9 cellular contexts compared by ENCODE assay signal in genomic region chr16:54282202-54282922, GRCh38. TPM values are rescaled to one million over a fixed set of nuclear protein-coding genes. Genes with fewer than 3 reads are reported as not detected.
DNase-seq lines count a peak whose midpoint lies in the region; ATAC-seq and TF ChIP-seq lines count a peak whose summit lies in the region.
"Had no signal": no experiment of that assay in that cellular context is flagged by ENCODE, and none has a peak within 500 bp of the region (broad histone marks: within the 10 kb centered on the region; RNA-seq: fewer than 3 reads in every experiment).

No MANE protein-coding gene starts in this region.

- H3K9me3 ChIP-seq in BLaER1 treated with 17β-estradiol and CSF1 and Interleukin-3, amounts not matched to agents 10 nM and 100 nM (replicated peaks in 1 of 11): peaks cover 0 to 13% (median 9%) of the 10 kb centered on the region in 11 experiments; a peak in 9 of 22 replicates
- H3K9me3 ChIP-seq in HUES6 (ENCODE audit: control insufficient read depth, insufficient read depth, low read depth, low read length): no peaks in the 10 kb centered on the region

- ATAC-seq in GM18519 (IDR thresholded peaks at IDR 0.05; ENCODE audit: low FRiP score, unreplicated experiment): no peak

- peaks cover 31 to 41% (median 32%) of the 10 kb centered on the region in 10 experiments; a peak in 19 of 20 replicates for H3K4me1 ChIP-seq in BLaER1 treated with 17β-estradiol and CSF1 and Interleukin-3, amounts not matched to agents 10 nM and 100 nM
- peaks cover 18% of the 10 kb centered on the region for H3K4me1 ChIP-seq in HUES6 (ENCODE audit: control insufficient read depth, insufficient read depth, low read length)

- peaks cover 73 to 97% (median 87%) of the 10 kb centered on the region in 11 experiments for H3K27me3 ChIP-seq in BLaER1 treated with 17β-estradiol and CSF1 and Interleukin-3, amounts not matched to agents 10 nM and 100 nM
- peaks cover 81% of the 10 kb centered on the region for H3K27me3 ChIP-seq in HUES6 (ENCODE audit: control insufficient read depth, insufficient read depth, low read length)

- H4K20me1 ChIP-seq in BLaER1 treated with 17β-estradiol and CSF1 and Interleukin-3, amounts not matched to agents 10 nM and 100 nM: peaks cover 0 to 69% (median 53%) of the 10 kb centered on the region in 11 experiments; a peak in 19 of 22 replicates

- H3K4me2 ChIP-seq in BLaER1 treated with 17β-estradiol and CSF1 and Interleukin-3, amounts not matched to agents 10 nM and 100 nM: peak overlapping the region in 6 of 11 experiments; percentile 24 to 42 (median 36); a peak in 10 of 22 replicates

- H3K4me3 ChIP-seq in BLaER1 treated with 17β-estradiol and CSF1 and Interleukin-3, amounts not matched to agents 10 nM and 100 nM: no peak overlapping the region
- H3K4me3 ChIP-seq in HUES6 (ENCODE audit: low read depth, low read length): peak overlapping the region; percentile 65
- H3K4me3 ChIP-seq in choroid plexus epithelial cell (ENCODE audit: low read depth, low read length): no peak overlapping the region
- H3K4me3 ChIP-seq in coronary artery: no peak overlapping the region

- no peak overlapping the region for H3K9ac ChIP-seq in BLaER1 treated with 17β-estradiol and CSF1 and Interleukin-3, amounts not matched to agents 10 nM and 100 nM
- H3K9ac ChIP-seq in HUES6 (ENCODE audit: low read length): peak overlapping the region; percentile 4

- H3K27ac ChIP-seq in BLaER1 treated with 17β-estradiol and CSF1 and Interleukin-3, amounts not matched to agents 10 nM and 100 nM: no peak overlapping the region
- H3K27ac ChIP-seq in HUES6 (ENCODE audit: low read depth, low read length) (no peak overlapping the region), coronary artery (no peak overlapping the region)
- H3K27ac ChIP-seq: HL-60 had no signal

- TF ChIP-seq CTCF in choroid plexus epithelial cell (conservative IDR thresholded peaks at IDR 0.05; ENCODE audit: low read depth, low read length): peak; percentile 63
- no peak for TF ChIP-seq CTCF in coronary artery (IDR thresholded peaks at IDR 0.05)

- H3K36me3 ChIP-seq in BLaER1 treated with 17β-estradiol and CSF1 and Interleukin-3, amounts not matched to agents 10 nM and 100 nM: no peaks in the 10 kb centered on the region
- H3K36me3 ChIP-seq in HUES6 (ENCODE audit: control insufficient read depth, insufficient read depth, low read length): no peaks in the 10 kb centered on the region

- DNase-seq in choroid plexus epithelial cell (ENCODE audit: low read depth) (peak; percentile 41), lung microvascular endothelial cell (ENCODE audit: low read depth in 2 of 2) (peak; percentile 29 to 45), NCI-H446 (lab: John Stamatoyannopoulos, UW) (no peak), coronary artery (ENCODE audit: low spot score) (no peak), HuH-7 (ENCODE audit: low spot score) (no peak)

RNA-seq across cellular contexts. Expression of gene IRX3, which starts 4.2 kb away (rescaled TPM):
- total RNA-seq in lung microvascular endothelial cell: 0.40 and 0.44 TPM in 2 replicates

Comparison
In these comparisons a context has a peak if more than half of its experiments do, and no peak if none do; other contexts are left out.
1. DNase-seq: peak in choroid plexus epithelial cell (single experiment) and lung microvascular endothelial cell (2 of 2); none in NCI-H446 (0 of 2), coronary artery (single experiment) and HuH-7 (single experiment).